Comparison of ENCODE assay signal across 23 cellular contexts in the genomic region with DNA sequence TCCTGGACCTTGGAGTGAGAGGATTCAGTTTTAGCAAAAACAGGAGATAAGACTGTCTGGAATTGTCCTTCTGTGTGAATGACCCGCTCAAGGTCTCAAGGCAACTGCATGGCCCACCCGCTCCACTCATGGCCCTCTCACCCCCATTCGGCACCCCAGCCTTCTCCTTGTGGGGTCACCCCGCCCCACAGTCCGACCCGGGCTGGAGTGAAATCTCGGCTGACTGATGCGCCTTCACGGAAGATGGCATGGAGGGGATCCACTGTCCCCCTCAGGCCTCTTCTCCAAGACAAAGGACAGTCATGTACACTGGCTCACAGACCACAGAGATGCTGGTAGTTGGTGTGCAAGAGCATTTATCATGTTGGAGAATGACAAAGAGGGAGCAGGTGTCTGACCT.
"Had no signal": no experiment of that assay in that cellular context is flagged by ENCODE, and none has a peak within 500 bp of the region (broad histone marks: within the 10 kb centered on the region; RNA-seq: fewer than 3 reads in every experiment).

No MANE protein-coding gene starts in this region.

- H3K4me1 ChIP-seq: adrenal gland had no signal

- H3K36me3 ChIP-seq: adrenal gland had no signal

- DNase-seq: activated CD4-positive, alpha-beta memory T cell treated with anti-CD3 and anti-CD28 coated beads for 36 hours; activated CD4-positive, alpha-beta T cell treated with anti-CD3 and anti-CD28 coated beads, Interleukin-2, amount 10 ng/mL, durations not matched to agents 7 days and 5 days; activated CD4-positive, CD25-positive, alpha-beta regulatory T cell; activated CD8-positive, alpha-beta memory T cell treated with anti-CD3 and anti-CD28 coated beads for 24 hours; activated gamma-delta T cell; activated naive CD4-positive, alpha-beta T cell treated with anti-CD3 and anti-CD28 coated beads, Interleukin-2, amount 50 U/mL, for 16 hours; activated naive CD8-positive, alpha-beta T cell treated with anti-CD3 and anti-CD28 coated beads, Interleukin-2, amount 10 ng/mL, durations not matched to agents 7 days and 5 days; activated T-cell treated with anti-CD3 and anti-CD28 coated beads, Interleukin-2, amount 50 U/mL, for 4 hours; adrenal gland; anterior cingulate cortex; caudate nucleus; KBM-7; NCI-H1092; NCI-H2029 treated with DMSO at 0.1 percent for 48 hours; NCI-H345; NCI-H510A; NCI-H526 treated with DMSO at 0.1 percent for 48 hours; NCI-H82; SIG-M5; T-cell; T-helper 2 cell; T1000 had no signal

- H3K36me3 Mint-ChIP-seq: activated CD4-positive, alpha-beta memory T cell treated with anti-CD3 and anti-CD28 coated beads for 36 hours; activated naive CD8-positive, alpha-beta T cell treated with anti-CD3 and anti-CD28 coated beads, Interleukin-2, amount 10 ng/mL, durations not matched to agents 7 days and 5 days; T-cell had no signal

- H3K27ac ChIP-seq: adrenal gland, VCaP had no signal

- H3K4me3 Mint-ChIP-seq: activated CD4-positive, alpha-beta memory T cell treated with anti-CD3 and anti-CD28 coated beads for 36 hours; activated CD4-positive, alpha-beta T cell treated with anti-CD3 and anti-CD28 coated beads, Interleukin-2, amount 10 ng/mL, durations not matched to agents 7 days and 5 days; activated naive CD8-positive, alpha-beta T cell treated with anti-CD3 and anti-CD28 coated beads, Interleukin-2, amount 10 ng/mL, durations not matched to agents 7 days and 5 days; activated T-cell treated with anti-CD3 and anti-CD28 coated beads, Interleukin-2, amount 50 U/mL, for 4 hours; T-cell had no signal

- H3K9me3 ChIP-seq: adrenal gland had no signal

- ATAC-seq: activated T-cell treated with anti-CD3 and anti-CD28 coated beads, Interleukin-2, amount 50 U/mL, for 4 hours; T-cell had no signal

- H3K27ac Mint-ChIP-seq: activated CD4-positive, alpha-beta memory T cell treated with anti-CD3 and anti-CD28 coated beads for 36 hours; activated CD4-positive, alpha-beta T cell treated with anti-CD3 and anti-CD28 coated beads, Interleukin-2, amount 10 ng/mL, durations not matched to agents 7 days and 5 days; activated naive CD8-positive, alpha-beta T cell treated with anti-CD3 and anti-CD28 coated beads, Interleukin-2, amount 10 ng/mL, durations not matched to agents 7 days and 5 days; T-cell had no signal

- H3K4me3 ChIP-seq: adrenal gland had no signal

- H3K9me3 Mint-ChIP-seq: activated CD4-positive, alpha-beta memory T cell treated with anti-CD3 and anti-CD28 coated beads for 36 hours; activated CD4-positive, alpha-beta T cell treated with anti-CD3 and anti-CD28 coated beads, Interleukin-2, amount 10 ng/mL, durations not matched to agents 7 days and 5 days; activated naive CD8-positive, alpha-beta T cell treated with anti-CD3 and anti-CD28 coated beads, Interleukin-2, amount 10 ng/mL, durations not matched to agents 7 days and 5 days; activated T-cell treated with anti-CD3 and anti-CD28 coated beads, Interleukin-2, amount 50 U/mL, for 4 hours; T-cell had no signal
